In the genomic region with DNA sequence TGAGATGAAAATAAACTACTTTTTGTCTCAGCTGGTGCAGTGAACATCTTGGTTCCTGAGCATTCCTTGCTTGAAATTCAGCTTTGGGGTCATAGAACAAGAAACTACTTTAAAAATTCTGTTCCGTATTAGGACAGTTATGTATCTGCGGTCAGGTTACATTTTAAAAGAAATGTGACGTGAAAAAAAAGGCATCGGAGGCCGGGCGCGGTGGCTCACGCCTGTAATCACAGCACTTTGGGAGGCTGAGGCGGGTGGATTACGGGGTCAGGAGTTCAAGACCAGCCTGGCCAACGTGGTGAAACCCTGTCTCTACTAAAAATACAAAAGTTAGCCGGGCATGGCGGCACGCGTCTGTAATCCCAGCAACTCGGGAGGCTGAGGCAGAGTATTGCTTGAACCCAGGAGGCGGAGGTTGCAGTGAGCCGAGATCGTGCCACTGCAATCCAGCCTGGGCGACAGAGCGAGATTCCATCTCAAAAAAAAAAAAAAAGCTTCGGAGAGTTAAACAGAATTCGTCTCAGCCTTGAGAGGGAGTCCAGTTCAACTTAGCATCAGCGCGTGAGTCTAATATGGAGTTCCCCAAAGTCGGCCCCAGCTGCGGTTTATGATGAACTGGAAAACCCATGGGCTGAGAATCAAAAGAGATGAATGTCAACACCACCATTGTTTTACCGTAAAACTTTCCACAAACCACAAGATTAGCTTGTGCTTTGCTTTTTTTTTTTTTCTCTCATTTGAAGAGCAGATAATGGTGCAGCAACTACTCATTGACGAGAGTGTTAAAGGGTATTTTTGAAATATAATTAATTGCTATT, we compare ENCODE assay signal across 8 cellular contexts. TPM values are rescaled to one million over a fixed set of nuclear protein-coding genes. Genes with fewer than 3 reads are reported as not detected.
DNase-seq lines count a peak whose midpoint lies in the region; ATAC-seq and TF ChIP-seq lines count a peak whose summit lies in the region.

No MANE protein-coding gene starts in this region.

- H3K4me3 Mint-ChIP-seq in stimulated activated memory B cell treated with anti-CD40 and anti-IgM and Interleukin-4, amounts not matched to agents 10 μg/mL and 1 μg/mL and 100 μg/mL, for 72 hours = peak overlapping the region; percentile 79

- no peaks in the 10 kb centered on the region for H3K27me3 ChIP-seq in esophagus squamous epithelium

- WGBS in esophagus squamous epithelium, 2 donors = 78 to 80% methylated on average over 29 of the region's 29 CpGs

- H3K9me3 ChIP-seq in esophagus squamous epithelium = no peaks in the 10 kb centered on the region

- H3K4me3 ChIP-seq in WI38 (ENCODE audit: low read depth, low read length) (peak overlapping the region; percentile 59; the same call in 1 of the 2 replicates), esophagus squamous epithelium (peak overlapping the region in 3 of 4 donors; percentile 68 to 93 (median 91))

- H3K27me3 Mint-ChIP-seq in stimulated activated memory B cell treated with anti-CD40 and anti-IgM and Interleukin-4, amounts not matched to agents 10 μg/mL and 1 μg/mL and 100 μg/mL, for 72 hours = no peaks in the 10 kb centered on the region

- H3K36me3 ChIP-seq in esophagus squamous epithelium = no peaks in the 10 kb centered on the region

- TF ChIP-seq CTCF in WI38 (IDR thresholded peaks at IDR 0.05; ENCODE audit: low read depth, low read length) (no peak), esophagus squamous epithelium (IDR thresholded peaks at IDR 0.05) (no peak)

- peak; percentile 14 for DNase-seq in activated CD8-positive, alpha-beta memory T cell treated with anti-CD3 and anti-CD28 coated beads, Interleukin-2, amount 50 U/mL, for 4 hours
- no peak for DNase-seq in activated CD8-positive, alpha-beta memory T cell treated with anti-CD3 and anti-CD28 coated beads, Interleukin-2, amount 50 U/mL, for 48 hours
- DNase-seq in esophagus squamous epithelium (lab: John Stamatoyannopoulos, UW) = no peak
- DNase-seq in NK-92 treated with Interleukin-12 subunit alpha and Interleukin-12 subunit beta, amount 100 ng/mL, for 24 hours (lab: John Stamatoyannopoulos, UW) = no peak
- no peak for DNase-seq in NCI-H82 treated with DMSO at 0.1 percent for 48 hours (lab: John Stamatoyannopoulos, UW; ENCODE audit: unreplicated experiment)

- peaks cover 2% of the 10 kb centered on the region for H3K9me3 Mint-ChIP-seq in stimulated activated memory B cell treated with anti-CD40 and anti-IgM and Interleukin-4, amounts not matched to agents 10 μg/mL and 1 μg/mL and 100 μg/mL, for 72 hours

- H3K27ac Mint-ChIP-seq in stimulated activated memory B cell treated with anti-CD40 and anti-IgM and Interleukin-4, amounts not matched to agents 10 μg/mL and 1 μg/mL and 100 μg/mL, for 72 hours = peak overlapping the region; percentile 94

- H3K27ac ChIP-seq in esophagus squamous epithelium = no peak overlapping the region

- intact Hi-C loops in esophagus squamous epithelium (cut with DNase I) = loop anchor here (5.0 to 10.0 kb wide), 2 partner anchors 96 to 343 kb away; no protein-coding TSS in a partner anchor

- peaks cover 14 to 38% (median 19%) of the 10 kb centered on the region in 3 donors for H3K4me1 ChIP-seq in esophagus squamous epithelium

- peaks cover 62% of the 10 kb centered on the region for H3K4me1 Mint-ChIP-seq in stimulated activated memory B cell treated with anti-CD40 and anti-IgM and Interleukin-4, amounts not matched to agents 10 μg/mL and 1 μg/mL and 100 μg/mL, for 72 hours

- ATAC-seq in stimulated activated memory B cell treated with anti-CD40 and anti-IgM and Interleukin-4, amounts not matched to agents 10 μg/mL and 1 μg/mL and 100 μg/mL, for 72 hours = peak; percentile 49
- no peak for ATAC-seq in HG03280 (IDR thresholded peaks at IDR 0.05; ENCODE audit: unreplicated experiment)

- H3K36me3 Mint-ChIP-seq in stimulated activated memory B cell treated with anti-CD40 and anti-IgM and Interleukin-4, amounts not matched to agents 10 μg/mL and 1 μg/mL and 100 μg/mL, for 72 hours = peaks cover 4% of the 10 kb centered on the region

- no peak for TF ChIP-seq POLR2A in esophagus squamous epithelium (IDR thresholded peaks at IDR 0.05)

RNA-seq across cellular contexts. Expression of gene SLC2A13, which starts 2.1 kb away (rescaled TPM):
- 10 to 100 TPM in 1 of 4 donors, 1 to 10 TPM in 3; 2.6 to 10.5 (median 4.0) TPM for total RNA-seq in esophagus squamous epithelium
